In genomic region chr2:217606296-217606695, GRCh38 we compare ENCODE assay signal across 32 cellular contexts.
"Had no signal": no experiment of that assay in that cellular context is flagged by ENCODE, and none has a peak within 500 bp of the region (broad histone marks: within the 10 kb centered on the region; RNA-seq: fewer than 3 reads in every experiment).

No MANE protein-coding gene starts in this region.

- H3K9me3 ChIP-seq: adrenal gland, body of pancreas, breast epithelium, MG63, SJCRH30 had no signal

- H3K27ac Mint-ChIP-seq: activated CD4-positive, alpha-beta T cell treated with anti-CD3 and anti-CD28 coated beads for 36 hours; activated CD4-positive, alpha-beta T cell treated with anti-CD3 and anti-CD28 coated beads, Interleukin-2, amount 10 ng/mL, durations not matched to agents 7 days and 5 days; activated CD8-positive, alpha-beta memory T cell treated with anti-CD3 and anti-CD28 coated beads, Interleukin-2, amount 10 ng/mL, durations not matched to agents 7 days and 5 days; activated naive CD4-positive, alpha-beta T cell treated with anti-CD3 and anti-CD28 coated beads, Interleukin-2, amount 50 U/mL, for 72 hours; T-helper 1 cell treated with Interleukin-12 subunit alpha and Interleukin-12 subunit beta and Interleukin-4 antibody, amounts not matched to agents 30 μg/mL and 1 μg/mL, for 36 hours; T-helper 2 cell treated with Interferon-gamma antibody and Interleukin-4, amounts not matched to agents 5 μg/mL and 100 μg/mL, for 36 hours; WTC11 had no signal

- H3K36me3 ChIP-seq: adrenal gland, breast epithelium, MG63, SJCRH30 had no signal

- H3K4me3 Mint-ChIP-seq: activated CD4-positive, alpha-beta T cell treated with anti-CD3 and anti-CD28 coated beads for 36 hours; activated CD4-positive, alpha-beta T cell treated with anti-CD3 and anti-CD28 coated beads, Interleukin-2, amount 10 ng/mL, durations not matched to agents 7 days and 5 days; activated CD8-positive, alpha-beta memory T cell treated with anti-CD3 and anti-CD28 coated beads, Interleukin-2, amount 10 ng/mL, durations not matched to agents 7 days and 5 days; T-helper 1 cell treated with Interleukin-12 subunit alpha and Interleukin-12 subunit beta and Interleukin-4 antibody, amounts not matched to agents 30 μg/mL and 1 μg/mL, for 36 hours; T-helper 2 cell treated with Interferon-gamma antibody and Interleukin-4, amounts not matched to agents 5 μg/mL and 100 μg/mL, for 36 hours; WTC11 had no signal

- H3K27me3 ChIP-seq: adrenal gland, body of pancreas, breast epithelium, MG63, SJCRH30 had no signal

- H3K27ac ChIP-seq: adrenal gland, body of pancreas, breast epithelium, SJCRH30, SK-N-MC had no signal

- H3K4me1 ChIP-seq: body of pancreas, breast epithelium had no signal

- H3K9me3 Mint-ChIP-seq: activated CD4-positive, alpha-beta T cell treated with anti-CD3 and anti-CD28 coated beads, Interleukin-2, amount 10 ng/mL, durations not matched to agents 7 days and 5 days; activated naive CD4-positive, alpha-beta T cell treated with anti-CD3 and anti-CD28 coated beads, Interleukin-2, amount 50 U/mL, for 72 hours; T-helper 1 cell treated with Interleukin-12 subunit alpha and Interleukin-12 subunit beta and Interleukin-4 antibody, amounts not matched to agents 30 μg/mL and 1 μg/mL, for 36 hours; T-helper 2 cell treated with Interferon-gamma antibody and Interleukin-4, amounts not matched to agents 5 μg/mL and 100 μg/mL, for 36 hours; WTC11 had no signal

- DNase-seq: activated CD4-positive, alpha-beta T cell treated with anti-CD3 and anti-CD28 coated beads for 36 hours; activated CD4-positive, alpha-beta T cell treated with anti-CD3 and anti-CD28 coated beads, Interleukin-2, amount 10 ng/mL, durations not matched to agents 7 days and 5 days; activated CD4-positive, alpha-beta T cell treated with anti-CD3 and anti-CD28 coated beads, Interleukin-2, amount 50 U/mL, for 48 hours; activated CD8-positive, alpha-beta memory T cell treated with anti-CD3 and anti-CD28 coated beads for 24 hours; activated CD8-positive, alpha-beta memory T cell treated with anti-CD3 and anti-CD28 coated beads, Interleukin-2, amount 10 ng/mL, durations not matched to agents 7 days and 5 days; activated CD8-positive, alpha-beta memory T cell treated with anti-CD3 and anti-CD28 coated beads, Interleukin-2, amount 50 U/mL, for 48 hours; activated effector memory CD4-positive, alpha-beta T cell treated with Interleukin-2 at 50 U/mL for 16 hours; activated T-cell treated with anti-CD3 and anti-CD28 coated beads, Interleukin-2, amount 50 U/mL, for 48 hours; adrenal gland; body of pancreas; caudate nucleus; cerebellar nuclear complex; Karpas-422; MG63; NCI-H1048; NCI-H1105 treated with DMSO at 0.1 percent for 48 hours; NCI-H1436; NCI-H1694; NCI-H1930; NCI-H2081 treated with DMSO at 0.1 percent for 48 hours; NCI-H226; NCI-H524 treated with DMSO at 0.1 percent for 48 hours; SHP77; SJCRH30 had no signal

- ATAC-seq: activated CD4-positive, alpha-beta T cell treated with anti-CD3 and anti-CD28 coated beads for 36 hours; activated CD4-positive, CD25-positive, alpha-beta regulatory T cell treated with anti-CD3 and anti-CD28 coated beads, Interleukin-2, amount 50 U/mL, for 24 hours; activated CD8-positive, alpha-beta memory T cell treated with anti-CD3 and anti-CD28 coated beads, Interleukin-2, amount 10 ng/mL, durations not matched to agents 7 days and 5 days; activated naive CD4-positive, alpha-beta T cell treated with anti-CD3 and anti-CD28 coated beads, Interleukin-2, amount 50 U/mL, for 72 hours; body of pancreas; Panc1; WTC11 had no signal

- H3K27me3 Mint-ChIP-seq: activated CD4-positive, alpha-beta T cell treated with anti-CD3 and anti-CD28 coated beads, Interleukin-2, amount 10 ng/mL, durations not matched to agents 7 days and 5 days; activated CD8-positive, alpha-beta memory T cell treated with anti-CD3 and anti-CD28 coated beads, Interleukin-2, amount 10 ng/mL, durations not matched to agents 7 days and 5 days had no signal

- H3K36me3 Mint-ChIP-seq: activated CD8-positive, alpha-beta memory T cell treated with anti-CD3 and anti-CD28 coated beads, Interleukin-2, amount 10 ng/mL, durations not matched to agents 7 days and 5 days; activated naive CD4-positive, alpha-beta T cell treated with anti-CD3 and anti-CD28 coated beads, Interleukin-2, amount 50 U/mL, for 72 hours; WTC11 had no signal

- H3K4me3 ChIP-seq: adrenal gland, body of pancreas, breast epithelium, MG63, SJCRH30, SK-N-MC had no signal
